In the genomic region with DNA sequence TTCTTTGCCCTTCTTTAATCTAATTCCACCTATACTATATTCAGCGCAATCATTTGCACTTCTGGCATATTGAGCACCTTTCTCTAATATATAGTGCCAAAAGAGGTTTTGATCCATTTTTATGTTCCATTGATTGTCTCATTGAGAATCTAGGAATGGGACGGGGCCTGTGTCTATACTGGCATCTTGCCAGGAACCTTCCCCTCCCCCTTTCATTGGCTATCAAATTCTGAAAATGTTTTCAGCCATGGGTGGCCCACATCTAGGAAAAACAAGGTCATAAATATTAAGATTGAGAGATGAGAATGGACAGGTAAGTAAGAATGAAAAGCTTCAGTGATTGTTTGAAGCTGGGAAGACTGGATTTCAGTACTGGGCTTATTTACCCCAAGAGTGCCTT, we compare ENCODE assay signal across 20 cellular contexts.
DNase-seq lines count a peak whose midpoint lies in the region; ATAC-seq, FAIRE-seq and TF ChIP-seq lines count a peak whose summit lies in the region.
"Had no signal": no experiment of that assay in that cellular context is flagged by ENCODE, and none has a peak within 500 bp of the region (broad histone marks: within the 10 kb centered on the region; RNA-seq: fewer than 3 reads in every experiment).

No MANE protein-coding gene starts in this region.

- no peaks in the 10 kb centered on the region for H3K9me3 ChIP-seq in PC-3 (ENCODE audit: low read length)
- H3K9me3 ChIP-seq: BLaER1 treated with 17β-estradiol and CSF1 and Interleukin-3, amounts not matched to agents 10 nM and 100 nM; HAP-1 had no signal

- H2AFZ ChIP-seq in PC-3 (ENCODE audit: low read length), result no peak overlapping the region

- peak overlapping the region; percentile 33 for H3K27ac Mint-ChIP-seq in activated T-cell treated with anti-CD3 and anti-CD28 coated beads, Interleukin-2, amount 50 U/mL, for 24 hours

- H3K36me3 Mint-ChIP-seq in activated T-cell treated with anti-CD3 and anti-CD28 coated beads, Interleukin-2, amount 50 U/mL, for 24 hours (ENCODE audit: low read depth), result peaks cover 65% of the 10 kb centered on the region

- intact Hi-C loops in PC-3 (cut with micrococcal nuclease), result loop anchor here (10.0 kb wide), 1 partner anchor 49 kb away; no protein-coding TSS in a partner anchor

- H3K9me3 Mint-ChIP-seq in activated T-cell treated with anti-CD3 and anti-CD28 coated beads, Interleukin-2, amount 50 U/mL, for 24 hours, result peaks cover 5% of the 10 kb centered on the region

- no peak for ATAC-seq in PC-3
- ATAC-seq: Panc1, Right ventricle myocardium inferior had no signal

- peaks cover 22% of the 10 kb centered on the region for H3K4me1 ChIP-seq in PC-3 (ENCODE audit: insufficient read depth, low read length)
- H3K4me1 ChIP-seq: HAP-1 had no signal

- 0 out of 2 replicates have a peak overlapping the region, but pooled peaks have one; percentile 10 for H3K4me2 ChIP-seq in PC-3 (ENCODE audit: low read length)
- H3K4me2 ChIP-seq: KMS-11 had no signal

- no peaks in the 10 kb centered on the region for H3K9me2 ChIP-seq in PC-3 (replicated peaks; ENCODE audit: low read length)

- CTCF ChIA-PET in PC-3 (lab: Charles Lee), result no interaction called here

- H3K36me3 ChIP-seq in PC-3 (ENCODE audit: low read depth, low read length), result no peaks in the 10 kb centered on the region
- H3K36me3 ChIP-seq: HAP-1 had no signal

- BruUV-seq in PC-3 (replicated peaks; lab: Mats Ljungman, UMichigan), result no TSS peak

- DNase-seq in activated T-cell treated with anti-CD3 and anti-CD28 coated beads, Interleukin-2, amount 50 U/mL, for 24 hours, result no peak
- no peak for DNase-seq in activated T-cell treated with anti-CD3 and anti-CD28 coated beads, Interleukin-2, amount 50 U/mL, for 1 hour
- DNase-seq in PC-3 (no peak), caudate nucleus (lab: John Stamatoyannopoulos, UW) (no peak), substantia nigra (lab: John Stamatoyannopoulos, UW) (no peak), kidney tubule cell (ENCODE audit: low spot score) (no peak), H54 (ENCODE audit: insufficient read length, low spot score) (no peak), hepatic stellate cell (ENCODE audit: low spot score) (no peak)
- DNase-seq: CD8-positive, alpha-beta memory T cell; DMS79; NCI-H1092; NCI-H146; NCI-H510A treated with DMSO at 0.1 percent for 48 hours had no signal

- H3K27me3 Mint-ChIP-seq in activated T-cell treated with anti-CD3 and anti-CD28 coated beads, Interleukin-2, amount 50 U/mL, for 24 hours, result no peaks in the 10 kb centered on the region

- H4K20me1 ChIP-seq in PC-3 (ENCODE audit: low read length), result no peaks in the 10 kb centered on the region

- POLR2A ChIA-PET in PC-3 (lab: Charles Lee; ENCODE audit: unreplicated experiment), result no interaction called here

- TF ChIP-seq CTCF in PC-3 (conservative IDR thresholded peaks at IDR 0.05; ENCODE audit: low read depth, low read length), result no peak

- no peak overlapping the region for H3K9ac ChIP-seq in PC-3 (ENCODE audit: low read length)
- H3K9ac ChIP-seq: BLaER1 treated with 17β-estradiol and CSF1 and Interleukin-3, amounts not matched to agents 10 nM and 100 nM; KMS-11 had no signal

- H3K79me2 ChIP-seq in PC-3 (ENCODE audit: low read length), result no peaks in the 10 kb centered on the region

- H3K4me3 ChIP-seq in PC-3 (ENCODE audit: low read length), result no peak overlapping the region
- H3K4me3 ChIP-seq: BLaER1 treated with 17β-estradiol and CSF1 and Interleukin-3, amounts not matched to agents 10 nM and 100 nM; HAP-1 had no signal

- no peaks in the 10 kb centered on the region for H3K27me3 ChIP-seq in PC-3 (ENCODE audit: low read length)
- H3K27me3 ChIP-seq: BLaER1 treated with 17β-estradiol and CSF1 and Interleukin-3, amounts not matched to agents 10 nM and 100 nM had no signal

- no peak for TF ChIP-seq POLR2A in H54 (IDR thresholded peaks at IDR 0.05; ENCODE audit: low read depth, low read length)

- H3K27ac ChIP-seq in PC-3 (ENCODE audit: low read length), result no peak overlapping the region
- H3K27ac ChIP-seq in caudate nucleus (ENCODE audit: low read depth, low read length), result peak overlapping the region; percentile 89
- H3K27ac ChIP-seq in substantia nigra (ENCODE audit: low read depth, low read length, poor library complexity, severe bottlenecking), result peak overlapping the region; percentile 8
- H3K27ac ChIP-seq: KMS-11 had no signal

- H3F3A ChIP-seq in PC-3 (ENCODE audit: low read length, unreplicated experiment), result no peaks in the 10 kb centered on the region

- no peak overlapping the region for H3K4me3 Mint-ChIP-seq in activated T-cell treated with anti-CD3 and anti-CD28 coated beads, Interleukin-2, amount 50 U/mL, for 24 hours
- H3K4me3 Mint-ChIP-seq: CD8-positive, alpha-beta memory T cell had no signal

- no peak for FAIRE-seq in H54 (lab: Jason Lieb, UNC)
- FAIRE-seq: D721Med, HTR-8/SVneo had no signal

- H3K4me1 Mint-ChIP-seq in activated T-cell treated with anti-CD3 and anti-CD28 coated beads, Interleukin-2, amount 50 U/mL, for 24 hours (ENCODE audit: low read depth), result peaks cover 29% of the 10 kb centered on the region
